ENCODE assay signal across 10 cellular contexts in the genomic region with DNA sequence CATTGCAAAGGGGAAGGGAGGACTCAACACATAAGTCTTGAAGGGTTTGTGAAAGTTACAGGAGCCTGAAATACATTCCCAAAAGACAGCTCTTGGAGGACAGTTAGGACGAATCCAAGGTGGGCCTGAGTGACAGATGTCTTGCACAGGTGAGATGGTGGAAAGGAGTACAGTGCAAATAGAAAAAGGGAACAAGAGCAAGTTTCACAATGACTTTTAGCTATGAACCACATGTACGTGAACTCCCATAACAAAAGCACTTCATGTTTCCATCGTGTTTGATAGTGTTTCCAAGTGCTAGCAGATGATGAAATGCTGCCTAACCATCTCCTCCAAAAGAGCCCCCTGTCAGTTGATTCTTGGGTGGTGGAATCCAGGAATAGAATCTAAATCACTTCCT. TPM values are rescaled to one million over a fixed set of nuclear protein-coding genes. Genes with fewer than 3 reads are reported as not detected.
DNase-seq lines count a peak whose midpoint lies in the region; ATAC-seq and TF ChIP-seq lines count a peak whose summit lies in the region.
"Had no signal": no experiment of that assay in that cellular context is flagged by ENCODE, and none has a peak within 500 bp of the region (broad histone marks: within the 10 kb centered on the region; RNA-seq: fewer than 3 reads in every experiment).

No MANE protein-coding gene starts in this region.

- POLR2A ChIA-PET in activated naive CD8-positive, alpha-beta T cell treated with anti-CD3 and anti-CD28 coated beads, Interleukin-2, amount 10 ng/mL, durations not matched to agents 7 days and 5 days (lab: Charles Lee), result no interaction called here

- no peak overlapping the region for H3K27ac ChIP-seq in ovary
- H3K27ac ChIP-seq: SJSA1 had no signal

- H3K4me1 Mint-ChIP-seq in activated naive CD8-positive, alpha-beta T cell treated with anti-CD3 and anti-CD28 coated beads, Interleukin-2, amount 10 ng/mL, durations not matched to agents 7 days and 5 days, result peaks cover 48% of the 10 kb centered on the region

- no peak for TF ChIP-seq CTCF in ovary (IDR thresholded peaks at IDR 0.05)

- peak overlapping the region; percentile 16 for H3K4me3 Mint-ChIP-seq in activated naive CD8-positive, alpha-beta T cell treated with anti-CD3 and anti-CD28 coated beads, Interleukin-2, amount 10 ng/mL, durations not matched to agents 7 days and 5 days

- no peak for TF ChIP-seq EP300 in ovary (IDR thresholded peaks at IDR 0.05)

- no peaks in the 10 kb centered on the region for H3K27me3 Mint-ChIP-seq in activated naive CD8-positive, alpha-beta T cell treated with anti-CD3 and anti-CD28 coated beads, Interleukin-2, amount 10 ng/mL, durations not matched to agents 7 days and 5 days

- no peaks in the 10 kb centered on the region for H3K9me3 ChIP-seq in ovary
- H3K9me3 ChIP-seq: SJSA1 had no signal

- H3K4me1 ChIP-seq in ovary (ENCODE audit: insufficient read depth), result no peaks in the 10 kb centered on the region
- H3K4me1 ChIP-seq: SJSA1 had no signal

- no peaks in the 10 kb centered on the region for H3K27me3 ChIP-seq in ovary

- no peak for DNase-seq in activated naive CD8-positive, alpha-beta T cell treated with anti-CD3 and anti-CD28 coated beads, Interleukin-2, amount 10 ng/mL, durations not matched to agents 7 days and 5 days
- DNase-seq in RKO (ENCODE audit: low spot score) (no peak), mesenteric fat pad (ENCODE audit: low spot score) (no peak), ovary (no peak), NCI-H187 (lab: John Stamatoyannopoulos, UW) (no peak)

- H3K9me3 Mint-ChIP-seq in activated naive CD8-positive, alpha-beta T cell treated with anti-CD3 and anti-CD28 coated beads, Interleukin-2, amount 10 ng/mL, durations not matched to agents 7 days and 5 days, result peaks cover 6% of the 10 kb centered on the region

- H3K27ac Mint-ChIP-seq in activated naive CD8-positive, alpha-beta T cell treated with anti-CD3 and anti-CD28 coated beads, Interleukin-2, amount 10 ng/mL, durations not matched to agents 7 days and 5 days, result no peak overlapping the region

- peak; percentile 95 for ATAC-seq in GM18502 (IDR thresholded peaks at IDR 0.05; ENCODE audit: poor library complexity, unreplicated experiment)
- ATAC-seq in GM21423 (IDR thresholded peaks at IDR 0.05; ENCODE audit: unreplicated experiment), result peak; percentile 89
- peak; percentile 95 for ATAC-seq in HG03342 (IDR thresholded peaks at IDR 0.05; ENCODE audit: unreplicated experiment)
- peak; percentile 46 for ATAC-seq in activated naive CD8-positive, alpha-beta T cell treated with anti-CD3 and anti-CD28 coated beads, Interleukin-2, amount 10 ng/mL, durations not matched to agents 7 days and 5 days (ENCODE audit: low read depth)

- TF ChIP-seq POLR2A in ovary (IDR thresholded peaks at IDR 0.05), result no peak

- H3K36me3 Mint-ChIP-seq in activated naive CD8-positive, alpha-beta T cell treated with anti-CD3 and anti-CD28 coated beads, Interleukin-2, amount 10 ng/mL, durations not matched to agents 7 days and 5 days, result peaks cover 79% of the 10 kb centered on the region

- no peak overlapping the region for H3K4me3 ChIP-seq in ovary
- H3K4me3 ChIP-seq: SJSA1 had no signal

- no peaks in the 10 kb centered on the region for H3K36me3 ChIP-seq in ovary
- H3K36me3 ChIP-seq: SJSA1 had no signal

- intact Hi-C loops in ovary (cut with DNase I), result no loop called here

- WGBS in ovary, 3 donors, result 62 to 65% (median 62%) methylated on average over 3 of the region's 3 CpGs

RNA-seq across cellular contexts. Expression of a gene that starts 1.8 kb away (rescaled TPM):
- total RNA-seq in activated naive CD8-positive, alpha-beta T cell treated with anti-CD3 and anti-CD28 coated beads, Interleukin-2, amount 10 ng/mL, durations not matched to agents 7 days and 5 days, result 10 to 100 TPM; 16.7 to 16.8 TPM
- total RNA-seq in mesenteric fat pad (13.8 TPM), ovary (under 1 TPM; 0.10 to 0.77 (median 0.33) TPM)
- under 1 TPM; 0.17 to 0.43 TPM for polyA plus RNA-seq in ovary
- total RNA-seq: SJSA1 had no signal
- polyA plus RNA-seq: neural cell had no signal

RNA-seq across cellular contexts. Expression of a gene that starts 48.3 kb away (rescaled TPM):
- total RNA-seq in activated naive CD8-positive, alpha-beta T cell treated with anti-CD3 and anti-CD28 coated beads, Interleukin-2, amount 10 ng/mL, durations not matched to agents 7 days and 5 days, result under 1 TPM; 0.06 to 0.08 TPM
- total RNA-seq in mesenteric fat pad, result not detected
- total RNA-seq in ovary, result under 1 TPM in 4 of 7 donors, not detected in 3; 0.10 to 0.13 (median 0.11) TPM
- polyA plus RNA-seq in ovary, result not detected
- total RNA-seq: SJSA1 had no signal
